ENCODE assay signal across 12 cellular contexts in genomic region chr11:94934362-94934761, GRCh38. TPM values are rescaled to one million over a fixed set of nuclear protein-coding genes. Genes with fewer than 3 reads are reported as not detected.
DNase-seq lines count a peak whose midpoint lies in the region; ATAC-seq and TF ChIP-seq lines count a peak whose summit lies in the region.
"Had no signal": no experiment of that assay in that cellular context is flagged by ENCODE, and none has a peak within 500 bp of the region (broad histone marks: within the 10 kb centered on the region; RNA-seq: fewer than 3 reads in every experiment).

No MANE protein-coding gene starts in this region.

- H3K27me3 Mint-ChIP-seq in HFFc6 (ENCODE audit: insufficient read depth) = no peaks in the 10 kb centered on the region; the same call in 1 of the 2 replicates
- H3K27me3 Mint-ChIP-seq in naive thymus-derived CD8-positive, alpha-beta T cell = peaks cover 0 to 4% (median 0%) of the 10 kb centered on the region in 5 donors

- no peaks in the 10 kb centered on the region for H3K9me3 Mint-ChIP-seq in HFFc6
- H3K9me3 Mint-ChIP-seq in naive thymus-derived CD8-positive, alpha-beta T cell = no peaks in the 10 kb centered on the region

- no peaks in the 10 kb centered on the region for H4K20me1 ChIP-seq in BLaER1 treated with 17β-estradiol and CSF1 and Interleukin-3, amounts not matched to agents 10 nM and 100 nM

- peaks cover 34 to 56% (median 51%) of the 10 kb centered on the region in 10 experiments for H3K4me1 ChIP-seq in BLaER1 treated with 17β-estradiol and CSF1 and Interleukin-3, amounts not matched to agents 10 nM and 100 nM

- H3K4me3 Mint-ChIP-seq in HFFc6 = peak overlapping the region; percentile 76
- H3K4me3 Mint-ChIP-seq in naive thymus-derived CD8-positive, alpha-beta T cell = peak overlapping the region in 9 of 10 donors; percentile 29 to 81 (median 75)

- H3K4me3 ChIP-seq in BLaER1 treated with 17β-estradiol and CSF1 and Interleukin-3, amounts not matched to agents 10 nM and 100 nM = peak overlapping the region in 4 of 10 experiments; percentile 4 to 41 (median 14); a peak in 4 of 20 replicates

- TF ChIP-seq CTCF in HFFc6 (IDR thresholded peaks at IDR 0.05) = no peak

- peak overlapping the region; percentile 98 for H3K27ac Mint-ChIP-seq in HFFc6
- peak overlapping the region in 9 of 10 donors; percentile 4 to 70 (median 36) for H3K27ac Mint-ChIP-seq in naive thymus-derived CD8-positive, alpha-beta T cell
- H3K27ac Mint-ChIP-seq: progenitor cell of endocrine pancreas had no signal

- H3K36me3 Mint-ChIP-seq in HFFc6 (ENCODE audit: low read depth) = no peaks in the 10 kb centered on the region
- H3K36me3 Mint-ChIP-seq in naive thymus-derived CD8-positive, alpha-beta T cell = no peaks in the 10 kb centered on the region

- H3K27ac ChIP-seq in BLaER1 treated with 17β-estradiol and CSF1 and Interleukin-3, amounts not matched to agents 10 nM and 100 nM = peak overlapping the region in 8 of 11 experiments; percentile 15 to 77 (median 58); a peak in 16 of 22 replicates
- H3K27ac ChIP-seq: RWPE1 had no signal

- H3K4me1 Mint-ChIP-seq in HFFc6 (ENCODE audit: low read depth) = peaks cover 87% of the 10 kb centered on the region
- H3K4me1 Mint-ChIP-seq in naive thymus-derived CD8-positive, alpha-beta T cell = peaks cover 24 to 38% (median 33%) of the 10 kb centered on the region in 4 donors

- peaks cover 0 to 5% (median 0%) of the 10 kb centered on the region in 11 experiments; a peak in 2 of 22 replicates for H3K9me3 ChIP-seq in BLaER1 treated with 17β-estradiol and CSF1 and Interleukin-3, amounts not matched to agents 10 nM and 100 nM (replicated peaks in 1 of 11)

- POLR2A ChIA-PET in naive thymus-derived CD8-positive, alpha-beta T cell (lab: Charles Lee) = interaction anchor here (0.7 to 1.7 kb wide), 3 partner anchors 10 to 491 kb away, joined by 5 to 6 read pairs (median 6); partner anchors contain the start of gene ENDOD1

- H3K4me2 ChIP-seq in BLaER1 treated with 17β-estradiol and CSF1 and Interleukin-3, amounts not matched to agents 10 nM and 100 nM = peak overlapping the region; percentile 57 to 91 (median 86)

- H3K36me3 ChIP-seq in BLaER1 treated with 17β-estradiol and CSF1 and Interleukin-3, amounts not matched to agents 10 nM and 100 nM = no peaks in the 10 kb centered on the region

- peak; percentile 62 for DNase-seq in HFFc6
- peak; percentile 64 for DNase-seq in cerebellum (ENCODE audit: low spot score)
- DNase-seq in naive thymus-derived CD8-positive, alpha-beta T cell = peak in 1 of 10 donors; percentile 13
- no peak for DNase-seq in pons (ENCODE audit: low spot score)
- DNase-seq in NCI-H526 treated with DMSO at 0.1 percent for 48 hours (lab: John Stamatoyannopoulos, UW) = no peak
- DNase-seq in activated CD4-positive, CD25-positive, alpha-beta regulatory T cell treated with anti-CD3 and anti-CD28 coated beads, Interleukin-2, amount 50 U/mL, for 72 hours = no peak
- DNase-seq: Karpas-422 had no signal

- no peaks in the 10 kb centered on the region for H3K27me3 ChIP-seq in BLaER1 treated with 17β-estradiol and CSF1 and Interleukin-3, amounts not matched to agents 10 nM and 100 nM

- ATAC-seq in naive thymus-derived CD8-positive, alpha-beta T cell = peak; percentile 54 to 55
- ATAC-seq in GM18868 (IDR thresholded peaks at IDR 0.05; ENCODE audit: unreplicated experiment) = no peak
- ATAC-seq: HCT116 had no signal

- H3K9ac ChIP-seq in BLaER1 treated with 17β-estradiol and CSF1 and Interleukin-3, amounts not matched to agents 10 nM and 100 nM = peak overlapping the region in 6 of 11 experiments; percentile 18 to 58 (median 40); a peak in 9 of 22 replicates

RNA-seq across cellular contexts. Expression of gene CWC15, which starts 39.0 kb away (rescaled TPM):
- total RNA-seq in HFFc6 (2021; fragmentation: NEBNext Ultra II Directional; extraction: Animal tissue kit (Norgen Biotek cat#: 25700)) = 10 to 100 TPM; 54.4 to 84.5 (median 64.5) TPM
- 44.7 TPM for total RNA-seq in cerebellum
- total RNA-seq in naive thymus-derived CD8-positive, alpha-beta T cell = 10 to 100 TPM; 88.0 to 90.0 TPM
- 10 to 100 TPM; 47.6 to 61.3 (median 51.5) TPM for polyA plus RNA-seq in naive thymus-derived CD8-positive, alpha-beta T cell

RNA-seq across cellular contexts. Expression of gene KDM4D, which starts 39.1 kb away (rescaled TPM):
- total RNA-seq in HFFc6 (2021; fragmentation: NEBNext Ultra II Directional; extraction: Animal tissue kit (Norgen Biotek cat#: 25700)) = 1 to 10 TPM in 1 of 6 experiments, under 1 TPM in 5; 0.33 to 1.1 (median 0.64) TPM
- 1.8 TPM for total RNA-seq in cerebellum
- 1 to 10 TPM in 1 of 2 experiments, under 1 TPM in 1; 0.69 to 1.2 TPM for total RNA-seq in naive thymus-derived CD8-positive, alpha-beta T cell
- polyA plus RNA-seq in naive thymus-derived CD8-positive, alpha-beta T cell = under 1 TPM; 0.13 to 0.24 (median 0.17) TPM

Comparison
In these comparisons a context has a peak if more than half of its experiments do, and no peak if none do; other contexts are left out.
1. DNase-seq: peak in HFFc6 (single experiment) and cerebellum (single experiment); none in pons (single experiment), NCI-H526 treated with DMSO at 0.1 percent for 48 hours (single experiment) and activated CD4-positive, CD25-positive, alpha-beta regulatory T cell treated with anti-CD3 and anti-CD28 coated beads, Interleukin-2, amount 50 U/mL, for 72 hours (single experiment).